ENCODE assay signal across 1 cellular context in the genomic region with DNA sequence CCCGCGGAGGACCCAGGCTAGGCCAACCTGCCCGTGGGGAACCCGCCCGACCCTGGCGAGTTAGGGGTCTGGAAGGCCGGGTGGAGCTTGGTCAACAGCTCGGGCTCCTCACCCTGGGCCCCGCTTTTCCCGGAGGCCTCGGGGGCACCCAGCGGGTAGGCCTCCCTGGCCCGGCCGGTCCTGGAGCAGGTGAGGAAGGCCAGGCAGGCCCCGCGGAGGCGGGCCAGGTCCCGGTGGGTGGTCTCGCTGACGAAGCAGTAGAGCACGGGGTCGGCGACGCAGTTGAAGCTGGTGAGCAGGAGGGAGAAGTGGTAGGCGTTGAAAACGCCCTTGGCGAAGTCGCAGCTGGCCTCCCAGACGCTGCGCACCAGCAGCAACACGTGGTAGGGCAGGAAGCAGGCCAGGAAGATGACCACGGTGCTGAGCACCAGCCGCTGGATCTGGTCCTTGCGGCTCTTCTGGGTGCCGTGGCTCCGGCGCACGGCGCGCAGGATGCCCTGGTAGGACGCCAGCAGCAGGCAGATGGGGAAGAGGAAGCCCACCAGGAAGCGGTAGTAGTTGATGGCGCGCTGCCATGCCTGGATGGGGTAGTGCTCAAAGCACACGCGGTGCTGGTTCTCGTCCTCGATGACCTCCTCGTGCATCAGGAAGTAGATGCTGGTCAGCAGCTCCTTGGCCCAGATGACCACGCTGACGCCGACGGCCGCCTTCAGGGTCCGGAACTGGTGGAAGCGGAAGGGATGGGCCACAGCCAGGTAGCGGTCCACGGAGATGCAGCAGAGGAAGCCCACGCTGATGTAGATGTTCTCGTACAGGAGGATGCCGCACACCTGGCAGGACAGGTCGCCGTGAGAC.
TF ChIP-seq lines count a peak whose summit lies in the region.

No MANE protein-coding gene starts in this region.

TF ChIP-seq in HepG2, 621 proteins besides CTCF, POLR2A, EP300 and RAD21:
- TF ChIP-seq ZNF160 (CRISPR knock-in tag; IDR thresholded peaks at IDR 0.05) (no peak), AGO2 (optimal IDR thresholded peaks at IDR 0.05; ENCODE audit: low read depth, low read length) (peak; percentile 61), CENPBD1 (CRISPR knock-in tag; IDR thresholded peaks at IDR 0.05; ENCODE audit: borderline replicate concordance, low read depth) (no peak), ZNF224 (CRISPR knock-in tag; IDR thresholded peaks at IDR 0.05) (no peak)
